ENCODE assay signal across 8 cellular contexts in the genomic region with DNA sequence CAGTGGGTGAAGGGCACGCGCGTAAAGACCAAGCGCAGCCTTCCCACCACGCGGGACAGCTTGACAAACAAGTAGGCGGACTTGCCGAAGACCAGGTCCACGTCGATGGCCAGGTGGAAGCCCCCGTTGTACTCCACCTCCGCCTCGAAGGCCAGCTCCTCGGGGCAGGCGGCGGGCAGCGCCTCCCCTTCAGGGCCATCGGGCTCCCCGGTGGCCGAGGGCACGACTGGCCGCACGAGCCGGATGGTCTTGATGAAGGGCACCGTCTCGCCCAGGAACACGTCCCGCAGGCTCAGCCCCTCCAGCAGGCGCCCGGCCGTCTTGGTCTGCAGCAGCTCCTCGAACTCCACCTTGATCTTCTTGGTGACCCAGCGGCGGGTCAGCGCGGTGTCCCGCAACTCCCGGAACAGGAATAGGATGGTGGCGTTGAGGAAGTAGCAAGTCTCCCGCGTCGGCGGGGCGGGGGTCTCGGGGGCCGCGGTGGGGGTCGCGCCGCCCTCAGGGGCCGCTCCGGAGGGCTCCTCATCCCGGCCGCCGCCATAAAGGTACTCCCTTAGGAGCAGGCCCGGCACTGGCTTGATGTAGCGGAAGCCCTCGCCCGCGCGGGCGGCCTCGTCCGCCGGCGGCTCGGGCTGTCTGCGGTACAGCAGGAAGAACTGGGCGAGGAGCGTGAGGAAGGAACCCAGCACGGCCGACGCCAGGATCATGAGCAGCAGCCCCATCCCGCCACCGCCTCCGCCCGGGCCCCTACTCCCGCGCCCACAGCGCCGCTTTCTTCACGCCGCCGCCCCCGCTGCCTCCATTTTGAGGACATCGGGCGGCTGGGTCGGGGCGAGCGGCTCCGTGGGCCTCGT. TPM values are rescaled to one million over a fixed set of nuclear protein-coding genes. Genes with fewer than 3 reads are reported as not detected.
DNase-seq lines count a peak whose midpoint lies in the region; ATAC-seq and TF ChIP-seq lines count a peak whose summit lies in the region.

No MANE protein-coding gene starts in this region.

- peaks cover 51% of the 10 kb centered on the region for H3K79me2 ChIP-seq in KMS-11 (ENCODE audit: insufficient read depth, low read depth)

- peak; percentile 18 for DNase-seq in NCI-H1105 (lab: John Stamatoyannopoulos, UW)
- DNase-seq in NCI-H1105 treated with DMSO at 0.1 percent for 48 hours (lab: John Stamatoyannopoulos, UW): no peak
- peak; percentile 44 for DNase-seq in activated CD4-positive, alpha-beta memory T cell treated with anti-CD3 and anti-CD28 coated beads for 36 hours
- DNase-seq in epithelial cell of proximal tubule (ENCODE audit: low read depth): no peak
- DNase-seq in midbrain (lab: John Stamatoyannopoulos, UW): peak; percentile 48

- H3K9me3 Mint-ChIP-seq in activated CD4-positive, alpha-beta memory T cell treated with anti-CD3 and anti-CD28 coated beads for 36 hours: no peaks in the 10 kb centered on the region

- H3K27me3 Mint-ChIP-seq in activated CD4-positive, alpha-beta memory T cell treated with anti-CD3 and anti-CD28 coated beads for 36 hours: peaks cover 7% of the 10 kb centered on the region

- H3K4me2 ChIP-seq in KMS-11: peak overlapping the region; percentile 82

- CTCF ChIA-PET in activated CD4-positive, alpha-beta memory T cell treated with anti-CD3 and anti-CD28 coated beads for 36 hours (lab: Charles Lee): interaction anchor here (0.7 to 1.5 kb wide), 4 partner anchors 14 to 207 kb away, joined by 3 to 7 read pairs (median 4); no protein-coding TSS in a partner anchor

- peak overlapping the region; percentile 92 for H3K4me3 Mint-ChIP-seq in activated CD4-positive, alpha-beta memory T cell treated with anti-CD3 and anti-CD28 coated beads for 36 hours

- H3K4me1 ChIP-seq in KMS-11 (ENCODE audit: low read depth, poor library complexity, severe bottlenecking) (peaks cover 31% of the 10 kb centered on the region), stomach smooth muscle (ENCODE audit: control insufficient read depth, insufficient read depth, low read length) (peaks cover 23% of the 10 kb centered on the region)

- H3K27me3 ChIP-seq in KMS-11 (ENCODE audit: insufficient read depth, low read depth) (no peaks in the 10 kb centered on the region), stomach smooth muscle (ENCODE audit: control insufficient read depth in 1 of 2, insufficient read depth in 2 of 2, low read length in 2 of 2) (peaks cover 0 to 5% of the 10 kb centered on the region in 2 donors)

- peaks cover 3% of the 10 kb centered on the region for H3K36me3 Mint-ChIP-seq in activated CD4-positive, alpha-beta memory T cell treated with anti-CD3 and anti-CD28 coated beads for 36 hours

- peak overlapping the region; percentile 90 for H2AFZ ChIP-seq in KMS-11 (ENCODE audit: low read depth)

- H3K27ac ChIP-seq in KMS-11 (peak overlapping the region; percentile 59), stomach smooth muscle (ENCODE audit: low read length) (peak overlapping the region; percentile 80)

- intact Hi-C loops in activated CD4-positive, alpha-beta memory T cell treated with anti-CD3 and anti-CD28 coated beads for 36 hours (cut with micrococcal nuclease): loop anchor here (1.0 to 10.0 kb wide), 5 partner anchors 9 to 1380 kb away; partner anchors contain the start of genes CACUL1, FAM204A and RAB11FIP2

- peak; percentile 38 for ATAC-seq in GM21825 (IDR thresholded peaks at IDR 0.05; ENCODE audit: unreplicated experiment)

- no peaks in the 10 kb centered on the region for H3K9me3 ChIP-seq in stomach smooth muscle (ENCODE audit: control insufficient read depth in 2 of 2, low read length in 2 of 2)

- peak overlapping the region; percentile 69 for H3K27ac Mint-ChIP-seq in activated CD4-positive, alpha-beta memory T cell treated with anti-CD3 and anti-CD28 coated beads for 36 hours

- no peak for TF ChIP-seq CTCF in KMS-11 (conservative IDR thresholded peaks at IDR 0.05; ENCODE audit: low read depth, low read length)
- no peak for TF ChIP-seq CTCF in epithelial cell of proximal tubule (conservative IDR thresholded peaks at IDR 0.05; ENCODE audit: low read depth, low read length)

- POLR2A ChIA-PET in activated CD4-positive, alpha-beta memory T cell treated with anti-CD3 and anti-CD28 coated beads for 36 hours (lab: Charles Lee): interaction anchor here (1.2 kb wide), 1 partner anchor 14 kb away, joined by 5 read pairs; no protein-coding TSS in a partner anchor

- H3K36me3 ChIP-seq in KMS-11 (ENCODE audit: insufficient read depth) (no peaks in the 10 kb centered on the region), stomach smooth muscle (ENCODE audit: control insufficient read depth in 2 of 2, insufficient read depth in 2 of 2, low read length in 2 of 2) (no peaks in the 10 kb centered on the region)

- peaks cover 26% of the 10 kb centered on the region for H3K4me1 Mint-ChIP-seq in activated CD4-positive, alpha-beta memory T cell treated with anti-CD3 and anti-CD28 coated beads for 36 hours (ENCODE audit: low read depth)

- H3K4me3 ChIP-seq in KMS-11 (IDR thresholded peaks at IDR 0.05; ENCODE audit: insufficient read depth, low read depth, low read length): no peak overlapping the region
- H3K4me3 ChIP-seq in epithelial cell of proximal tubule (ENCODE audit: low read depth, low read length): peak overlapping the region; percentile 98
- H3K4me3 ChIP-seq in stomach smooth muscle (ENCODE audit: low read length in 2 of 2): peak overlapping the region; percentile 93 to 94

- H3K9ac ChIP-seq in KMS-11 (peak overlapping the region; percentile 69; the same call in 1 of the 2 replicates), stomach smooth muscle (ENCODE audit: low read length in 2 of 2) (peak overlapping the region; percentile 84 to 92)

- peaks cover 15% of the 10 kb centered on the region for H4K20me1 ChIP-seq in KMS-11 (ENCODE audit: insufficient read depth)

RNA-seq across cellular contexts. Expression of gene PDZD8, which starts 0.5 kb away (rescaled TPM):
- total RNA-seq in activated CD4-positive, alpha-beta memory T cell treated with anti-CD3 and anti-CD28 coated beads for 36 hours: 10 to 100 TPM; 14.3 to 16.2 TPM
- 23.6 and 23.9 TPM in 2 replicates for total RNA-seq in epithelial cell of proximal tubule

Comparison
In these comparisons a context has a peak if more than half of its experiments do, and no peak if none do; other contexts are left out.
1. DNase-seq: peak in NCI-H1105 (single experiment), activated CD4-positive, alpha-beta memory T cell treated with anti-CD3 and anti-CD28 coated beads for 36 hours (single experiment) and midbrain (single experiment); none in NCI-H1105 treated with DMSO at 0.1 percent for 48 hours (single experiment) and epithelial cell of proximal tubule (single experiment).